In the genomic region with DNA sequence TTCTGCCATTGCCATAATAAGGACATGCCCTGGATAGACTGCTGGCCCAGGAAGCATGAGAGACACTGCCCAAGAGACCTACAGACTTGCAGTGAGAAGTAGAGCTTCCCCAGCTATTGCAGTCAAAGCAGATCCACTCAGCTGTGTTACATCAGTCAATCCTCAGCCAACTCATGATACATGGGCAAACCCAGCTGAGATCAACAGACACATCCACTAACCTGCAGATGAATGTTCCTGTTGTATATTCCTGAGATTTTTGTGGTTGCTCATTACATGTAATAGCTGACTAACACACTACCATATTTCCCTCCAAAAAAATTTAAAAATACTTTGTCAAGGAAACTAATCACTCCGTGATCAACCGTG, we compare ENCODE assay signal across 19 cellular contexts.
A peak's percentile ranks its signal among the peaks of the same experiment; 100 is the strongest.
DNase-seq lines count a peak whose midpoint lies in the region; ATAC-seq and TF ChIP-seq lines count a peak whose summit lies in the region.
"Had no signal": no experiment of that assay in that cellular context is flagged by ENCODE, and none has a peak within 500 bp of the region (broad histone marks: within the 10 kb centered on the region; RNA-seq: fewer than 3 reads in every experiment).

No MANE protein-coding gene starts in this region.

- DNase-seq in GM03348 (ENCODE audit: low spot score) (peak; percentile 67), RPMI7951 (ENCODE audit: low read depth) (peak; percentile 45), fibroblast of mammary gland (ENCODE audit: low read depth) (peak; percentile 78), renal cortical epithelial cell (ENCODE audit: low read depth) (peak; percentile 43), cerebellar cortex (ENCODE audit: low spot score) (no peak)
- DNase-seq: activated B cell treated with CpG ODN at 0.5 μM for 24 hours; adrenal gland; endodermal cell; Karpas-422; naive B cell; NCI-H82; posterior cingulate gyrus; small intestine; stimulated activated CD4-positive, alpha-beta T cell treated with anti-CD3 and anti-CD28 coated beads, Interleukin-4, amount 100 ng/mL, for 4 hours; stimulated activated CD8-positive, alpha-beta memory T cell treated with anti-CD3 and anti-CD28 coated beads, Interleukin-4, amount 100 ng/mL, for 48 hours; T-helper 1 cell had no signal

- H3K4me3 ChIP-seq in fibroblast of mammary gland (ENCODE audit: control insufficient read depth, low read depth, low read length), result no peak overlapping the region
- H3K4me3 ChIP-seq: adrenal gland; BLaER1 treated with 17β-estradiol and CSF1 and Interleukin-3, amounts not matched to agents 10 nM and 100 nM had no signal

- ATAC-seq in HG03280 (IDR thresholded peaks at IDR 0.05; ENCODE audit: unreplicated experiment) (no peak), HG03571 (IDR thresholded peaks at IDR 0.05; ENCODE audit: unreplicated experiment) (no peak)

- no peak for TF ChIP-seq CTCF in fibroblast of mammary gland (conservative IDR thresholded peaks at IDR 0.05; ENCODE audit: control insufficient read depth, insufficient read depth, low read depth, low read length)
